29 cellular contexts compared by ENCODE assay signal in genomic region chr7:1599571-1600395, GRCh38. TPM values are rescaled to one million over a fixed set of nuclear protein-coding genes. Genes with fewer than 3 reads are reported as not detected.
"Had no signal": no experiment of that assay in that cellular context is flagged by ENCODE, and none has a peak within 500 bp of the region (broad histone marks: within the 10 kb centered on the region; RNA-seq: fewer than 3 reads in every experiment).

No MANE protein-coding gene starts in this region.

- DNase-seq: activated CD4-positive, alpha-beta memory T cell treated with anti-CD3 and anti-CD28 coated beads, Interleukin-2, amount 10 ng/mL, durations not matched to agents 7 days and 5 days; activated CD4-positive, alpha-beta T cell treated with anti-CD3 and anti-CD28 coated beads for 1 hour; activated CD4-positive, alpha-beta T cell treated with anti-CD3 and anti-CD28 coated beads for 48 hours; activated CD4-positive, CD25-positive, alpha-beta regulatory T cell; activated CD8-positive, alpha-beta memory T cell treated with anti-CD3 and anti-CD28 coated beads for 24 hours; activated CD8-positive, alpha-beta memory T cell treated with anti-CD3 and anti-CD28 coated beads, Interleukin-2, amount 10 ng/mL, durations not matched to agents 7 days and 5 days; activated CD8-positive, alpha-beta memory T cell treated with anti-CD3 and anti-CD28 coated beads, Interleukin-2, amount 50 U/mL, for 48 hours; activated effector memory CD4-positive, alpha-beta T cell treated with Interleukin-2 at 50 U/mL for 16 hours; activated naive CD4-positive, alpha-beta T cell treated with anti-CD3 and anti-CD28 coated beads, Interleukin-2, amount 10 ng/mL, durations not matched to agents 7 days and 5 days; activated naive CD8-positive, alpha-beta T cell treated with anti-CD3 and anti-CD28 coated beads, Interleukin-2, amount 50 U/mL, for 24 hours; activated T-cell treated with anti-CD3 and anti-CD28 coated beads, Interleukin-2, amount 50 U/mL, for 48 hours; anterior cingulate cortex; caudate nucleus; cerebellar nuclear complex; MG63; NCI-H1092; NCI-H1436 treated with DMSO at 0.1 percent for 48 hours; NCI-H1694 treated with DMSO at 0.1 percent for 48 hours; NCI-H2029; NCI-H345; NCI-H524 treated with DMSO at 0.1 percent for 48 hours; Peyer's patch; RPMI8226; SIG-M5; T1000; WERI-Rb-1 had no signal

- H3K9me3 ChIP-seq: MG63, Peyer's patch had no signal

- FAIRE-seq: bronchial epithelial cell had no signal

- H3K4me1 ChIP-seq: Peyer's patch had no signal

- H3K4me3 ChIP-seq: MG63, Peyer's patch had no signal

- H3K27ac ChIP-seq: Peyer's patch, WERI-Rb-1 had no signal

- H3K36me3 ChIP-seq: MG63, Peyer's patch, WERI-Rb-1 had no signal

- ATAC-seq: activated CD8-positive, alpha-beta memory T cell treated with anti-CD3 and anti-CD28 coated beads, Interleukin-2, amount 10 ng/mL, durations not matched to agents 7 days and 5 days; activated naive CD8-positive, alpha-beta T cell treated with anti-CD3 and anti-CD28 coated beads, Interleukin-2, amount 50 U/mL, for 24 hours had no signal

- H3K27me3 ChIP-seq: MG63, Peyer's patch had no signal

RNA-seq across cellular contexts. Expression of gene TMEM184A, which starts 43.8 kb away (rescaled TPM):
- total RNA-seq: activated CD4-positive, alpha-beta memory T cell treated with anti-CD3 and anti-CD28 coated beads, Interleukin-2, amount 10 ng/mL, durations not matched to agents 7 days and 5 days; activated CD8-positive, alpha-beta memory T cell treated with anti-CD3 and anti-CD28 coated beads, Interleukin-2, amount 10 ng/mL, durations not matched to agents 7 days and 5 days; T-helper 1 cell treated with Interleukin-12 subunit alpha and Interleukin-12 subunit beta and Interleukin-4 antibody, amounts not matched to agents 30 ng/mL and 1 ng/mL, for 36 hours; T-helper 2 cell treated with Interferon-gamma antibody and Interleukin-4, amounts not matched to agents 100 ng/mL and 5 ng/mL, for 36 hours had no signal
